Comparison of ENCODE assay signal across 8 cellular contexts in the genomic region with DNA sequence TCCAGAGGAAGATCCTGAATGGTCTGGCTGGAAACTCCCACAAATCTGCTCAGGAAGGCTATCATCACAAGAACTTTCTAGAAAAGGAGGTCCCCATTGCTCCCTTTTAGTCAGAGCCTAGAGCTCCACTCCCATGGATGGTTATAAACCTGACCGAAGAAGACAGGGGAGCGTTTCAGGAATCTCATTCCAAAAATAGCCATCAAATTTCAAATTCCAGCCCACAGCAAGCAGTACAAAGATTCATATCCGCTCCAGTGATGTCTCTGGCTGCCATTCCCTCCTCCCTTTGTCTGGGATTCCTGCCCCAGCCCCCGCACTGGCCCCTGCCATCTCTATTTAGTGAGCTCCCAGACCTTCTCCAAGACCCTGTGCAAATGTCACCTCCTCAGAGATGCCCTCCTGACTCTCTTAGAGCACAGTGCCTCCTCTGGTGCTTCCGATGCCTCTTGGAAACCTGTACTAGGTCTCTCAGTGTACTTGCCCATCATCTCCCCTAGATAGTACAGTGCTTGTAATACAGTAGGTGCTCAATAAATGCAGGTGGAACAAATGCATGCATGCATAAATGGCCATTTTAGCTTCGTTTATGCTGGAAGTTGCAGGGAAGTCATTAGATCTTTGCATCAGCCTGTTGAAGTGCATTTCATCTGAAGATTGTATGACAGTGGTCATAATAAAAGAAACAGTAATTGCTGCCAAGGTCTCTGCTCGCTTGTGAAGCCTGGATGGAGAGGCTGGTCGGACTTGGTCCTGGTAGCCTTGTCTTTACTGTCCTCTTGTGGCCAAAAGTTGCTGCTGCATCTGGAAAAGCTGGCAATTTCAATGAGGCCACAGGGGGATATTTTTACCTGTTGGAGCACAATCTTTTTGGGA. TPM values are rescaled to one million over a fixed set of nuclear protein-coding genes. Genes with fewer than 3 reads are reported as not detected.
DNase-seq lines count a peak whose midpoint lies in the region; TF ChIP-seq lines count a peak whose summit lies in the region.

No MANE protein-coding gene starts in this region.

- H3K27me3 ChIP-seq in neural progenitor cell: no peaks in the 10 kb centered on the region

- H3K27me3 Mint-ChIP-seq in activated naive CD4-positive, alpha-beta T cell treated with anti-CD3 and anti-CD28 coated beads for 36 hours (ENCODE audit: low read depth): peaks cover 8% of the 10 kb centered on the region
- H3K27me3 Mint-ChIP-seq in neural progenitor cell (ENCODE audit: insufficient read depth, low read depth): peaks cover 5% of the 10 kb centered on the region
- H3K27me3 Mint-ChIP-seq in activated T-helper 1 cell treated with anti-CD3 and anti-CD28 coated beads, Interleukin-12 subunit alpha, Interleukin-12 subunit beta, Interleukin-2, Interleukin-4 antibody, amounts not matched to agents 30 ng/mL and 10 ng/mL and 1 ng/mL, durations not matched to agents 14 hours and 24 hours and 36 hours (ENCODE audit: insufficient read depth): peaks cover 8% of the 10 kb centered on the region

- no peak overlapping the region for H3K27ac Mint-ChIP-seq in activated naive CD4-positive, alpha-beta T cell treated with anti-CD3 and anti-CD28 coated beads for 36 hours
- no peak overlapping the region for H3K27ac Mint-ChIP-seq in neural progenitor cell
- H3K27ac Mint-ChIP-seq in activated T-helper 1 cell treated with anti-CD3 and anti-CD28 coated beads, Interleukin-12 subunit alpha, Interleukin-12 subunit beta, Interleukin-2, Interleukin-4 antibody, amounts not matched to agents 30 ng/mL and 10 ng/mL and 1 ng/mL, durations not matched to agents 14 hours and 24 hours and 36 hours: no peak overlapping the region

- peak; percentile 58 for DNase-seq in activated naive CD4-positive, alpha-beta T cell treated with anti-CD3 and anti-CD28 coated beads for 36 hours
- no peak for DNase-seq in activated naive CD4-positive, alpha-beta T cell (lab: John Stamatoyannopoulos, UW)
- DNase-seq in NCI-H1417 treated with DMSO at 0.1 percent for 48 hours (lab: John Stamatoyannopoulos, UW) (peak; percentile 4), UCSD-AML1 (lab: John Stamatoyannopoulos, UW; ENCODE audit: unreplicated experiment) (peak; percentile 45), fibroblast of pulmonary artery (ENCODE audit: low read depth) (peak; percentile 82), neural progenitor cell (ENCODE audit: low spot score) (peak; percentile 77)
- no peak for DNase-seq in activated T-helper 1 cell treated with anti-CD3 and anti-CD28 coated beads, Interleukin-12 subunit alpha, Interleukin-12 subunit beta, Interleukin-2, Interleukin-4 antibody, amounts not matched to agents 30 ng/mL and 10 ng/mL and 1 ng/mL, durations not matched to agents 14 hours and 24 hours and 36 hours (ENCODE audit: low spot score)

- no peaks in the 10 kb centered on the region for H3K9me3 Mint-ChIP-seq in activated naive CD4-positive, alpha-beta T cell treated with anti-CD3 and anti-CD28 coated beads for 36 hours
- no peaks in the 10 kb centered on the region for H3K9me3 Mint-ChIP-seq in neural progenitor cell
- no peaks in the 10 kb centered on the region for H3K9me3 Mint-ChIP-seq in activated T-helper 1 cell treated with anti-CD3 and anti-CD28 coated beads, Interleukin-12 subunit alpha, Interleukin-12 subunit beta, Interleukin-2, Interleukin-4 antibody, amounts not matched to agents 30 ng/mL and 10 ng/mL and 1 ng/mL, durations not matched to agents 14 hours and 24 hours and 36 hours

- H3K9me3 ChIP-seq in HEK293 (ENCODE audit: control insufficient read depth, insufficient read depth, low read depth, low read length) (no peaks in the 10 kb centered on the region), neural progenitor cell (ENCODE audit: low read depth) (no peaks in the 10 kb centered on the region)

- no peaks in the 10 kb centered on the region for H3F3A ChIP-seq in neural progenitor cell (ENCODE audit: low read depth)

- no peak overlapping the region for H3K27ac ChIP-seq in HEK293 (ENCODE audit: extremely low read depth, low read depth, low read length)
- no peak overlapping the region for H3K27ac ChIP-seq in neural progenitor cell

- H3K36me3 Mint-ChIP-seq in activated naive CD4-positive, alpha-beta T cell treated with anti-CD3 and anti-CD28 coated beads for 36 hours (ENCODE audit: low read depth): no peaks in the 10 kb centered on the region
- H3K36me3 Mint-ChIP-seq in neural progenitor cell: no peaks in the 10 kb centered on the region
- no peaks in the 10 kb centered on the region for H3K36me3 Mint-ChIP-seq in activated T-helper 1 cell treated with anti-CD3 and anti-CD28 coated beads, Interleukin-12 subunit alpha, Interleukin-12 subunit beta, Interleukin-2, Interleukin-4 antibody, amounts not matched to agents 30 ng/mL and 10 ng/mL and 1 ng/mL, durations not matched to agents 14 hours and 24 hours and 36 hours (ENCODE audit: low read depth)

- peaks cover 6% of the 10 kb centered on the region for H3K4me1 ChIP-seq in HEK293 (ENCODE audit: control insufficient read depth, insufficient read depth, low read length)
- no peaks in the 10 kb centered on the region for H3K4me1 ChIP-seq in neural progenitor cell

- no peaks in the 10 kb centered on the region for H4K20me1 ChIP-seq in neural progenitor cell (ENCODE audit: low read depth)

- H2AFZ ChIP-seq in neural progenitor cell (replicated peaks): no peak overlapping the region

- H3K36me3 ChIP-seq in HEK293 (ENCODE audit: control insufficient read depth in 2 of 2, insufficient read depth in 1 of 2, low read length in 2 of 2): no peaks in the 10 kb centered on the region
- no peaks in the 10 kb centered on the region for H3K36me3 ChIP-seq in neural progenitor cell

- CTCF ChIA-PET in activated naive CD4-positive, alpha-beta T cell treated with anti-CD3 and anti-CD28 coated beads for 36 hours (lab: Charles Lee): interaction anchor here (0.6 to 1.5 kb wide), 4 partner anchors 10 to 1137 kb away, joined by 3 to 10 read pairs (median 4); no protein-coding TSS in a partner anchor
- CTCF ChIA-PET in HEK293 (lab: Yijun Ruan, JAX): interaction anchor here (0.5 to 2.6 kb wide), 33 partner anchors 8 to 1116 kb away, joined by 3 to 11 read pairs (median 3); no protein-coding TSS in a partner anchor

- intact Hi-C loops in activated naive CD4-positive, alpha-beta T cell treated with anti-CD3 and anti-CD28 coated beads for 36 hours (cut with micrococcal nuclease): loop anchor here (1.0 to 5.0 kb wide), 3 partner anchors 42 to 1049 kb away; no protein-coding TSS in a partner anchor
- intact Hi-C loops in activated T-helper 1 cell treated with anti-CD3 and anti-CD28 coated beads, Interleukin-12 subunit alpha, Interleukin-12 subunit beta, Interleukin-2, Interleukin-4 antibody, amounts not matched to agents 30 ng/mL and 10 ng/mL and 1 ng/mL, durations not matched to agents 14 hours and 24 hours and 36 hours (cut with micrococcal nuclease): loop anchor here (1.0 kb wide), 1 partner anchor 42 kb away; no protein-coding TSS in a partner anchor

- H3K9ac ChIP-seq in neural progenitor cell: no peak overlapping the region

- H3K4me3 Mint-ChIP-seq in activated naive CD4-positive, alpha-beta T cell treated with anti-CD3 and anti-CD28 coated beads for 36 hours: no peak overlapping the region
- H3K4me3 Mint-ChIP-seq in neural progenitor cell: no peak overlapping the region
- H3K4me3 Mint-ChIP-seq in activated T-helper 1 cell treated with anti-CD3 and anti-CD28 coated beads, Interleukin-12 subunit alpha, Interleukin-12 subunit beta, Interleukin-2, Interleukin-4 antibody, amounts not matched to agents 30 ng/mL and 10 ng/mL and 1 ng/mL, durations not matched to agents 14 hours and 24 hours and 36 hours: no peak overlapping the region

- H3K4me1 Mint-ChIP-seq in activated naive CD4-positive, alpha-beta T cell treated with anti-CD3 and anti-CD28 coated beads for 36 hours (ENCODE audit: low read depth): no peaks in the 10 kb centered on the region
- H3K4me1 Mint-ChIP-seq in neural progenitor cell: peaks cover 5% of the 10 kb centered on the region
- H3K4me1 Mint-ChIP-seq in activated T-helper 1 cell treated with anti-CD3 and anti-CD28 coated beads, Interleukin-12 subunit alpha, Interleukin-12 subunit beta, Interleukin-2, Interleukin-4 antibody, amounts not matched to agents 30 ng/mL and 10 ng/mL and 1 ng/mL, durations not matched to agents 14 hours and 24 hours and 36 hours (ENCODE audit: low read depth): peaks cover 4% of the 10 kb centered on the region

- H3K4me3 ChIP-seq in HEK293 (ENCODE audit: low read depth, low read length) (no peak overlapping the region), fibroblast of pulmonary artery (replicated peaks; ENCODE audit: low read depth, low read length) (no peak overlapping the region), neural progenitor cell (no peak overlapping the region)

- H3K79me2 ChIP-seq in neural progenitor cell (ENCODE audit: low read depth): no peaks in the 10 kb centered on the region

- TF ChIP-seq CTCF in HEK293 (tag by site-specific recombination; IDR thresholded peaks at IDR 0.05) (peak; percentile 89), fibroblast of pulmonary artery (IDR thresholded peaks at IDR 0.05; ENCODE audit: low read length, missing control alignments) (peak; percentile 100), neural progenitor cell (IDR thresholded peaks at IDR 0.05) (peak; percentile 96)

- POLR2A ChIA-PET in HEK293 (lab: Yijun Ruan, JAX): no interaction called here

- no peak overlapping the region for H3K4me2 ChIP-seq in neural progenitor cell

TF ChIP-seq in HEK293, 187 proteins besides CTCF, POLR2A, EP300 and RAD21 (continues in another document):
- peak; percentile 93 for TF ChIP-seq ZNF664 (tag by site-specific recombination; IDR thresholded peaks at IDR 0.05)
- TF ChIP-seq ZNF792 (tag by site-specific recombination; IDR thresholded peaks at IDR 0.05): peak; percentile 98
- TF ChIP-seq ZNF174 (tag by site-specific recombination; IDR thresholded peaks at IDR 0.05): no peak
- no peak for TF ChIP-seq BCL11A (tag by site-specific recombination; IDR thresholded peaks at IDR 0.05; ENCODE audit: low read depth)
- TF ChIP-seq ZSCAN30 (tag by site-specific recombination; IDR thresholded peaks at IDR 0.05): peak; percentile 78; the same call in 1 of the 2 replicates
- peak; percentile 99 for TF ChIP-seq ZNF654 (tag by site-specific recombination; IDR thresholded peaks at IDR 0.05; ENCODE audit: low read depth)
- 0 out of 2 replicates have a peak, but pooled peaks have one; percentile 40 for TF ChIP-seq ZNF660 (tag by site-specific recombination; IDR thresholded peaks at IDR 0.05)
- TF ChIP-seq ZNF214 (tag by site-specific recombination; IDR thresholded peaks at IDR 0.05; ENCODE audit: borderline replicate concordance): no peak

RNA-seq across cellular contexts. Expression of a gene that starts 32.0 kb away (rescaled TPM):
- not detected for total RNA-seq in activated naive CD4-positive, alpha-beta T cell treated with anti-CD3 and anti-CD28 coated beads for 36 hours
- total RNA-seq in neural progenitor cell (ENCODE audit: low replicate concordance): not detected in 2 replicates
- total RNA-seq in activated T-helper 1 cell treated with anti-CD3 and anti-CD28 coated beads, Interleukin-12 subunit alpha, Interleukin-12 subunit beta, Interleukin-2, Interleukin-4 antibody, amounts not matched to agents 30 ng/mL and 10 ng/mL and 1 ng/mL, durations not matched to agents 14 hours and 24 hours and 36 hours: not detected in 2 replicates

Comparison
In these comparisons a context has a peak if more than half of its experiments do, and no peak if none do; other contexts are left out.
1. DNase-seq: peak in activated naive CD4-positive, alpha-beta T cell treated with anti-CD3 and anti-CD28 coated beads for 36 hours (single experiment), NCI-H1417 treated with DMSO at 0.1 percent for 48 hours (single experiment), UCSD-AML1 (single experiment), fibroblast of pulmonary artery (single experiment) and neural progenitor cell (single experiment); none in activated naive CD4-positive, alpha-beta T cell (0 of 4) and activated T-helper 1 cell treated with anti-CD3 and anti-CD28 coated beads, Interleukin-12 subunit alpha, Interleukin-12 subunit beta, Interleukin-2, Interleukin-4 antibody, amounts not matched to agents 30 ng/mL and 10 ng/mL and 1 ng/mL, durations not matched to agents 14 hours and 24 hours and 36 hours (single experiment).
2. Peak in every context shown above with its lines, with median percentiles within 50 percentile points of each other: CTCF ChIP-seq.